ENCODE assay signal across 1 cellular context in the genomic region with DNA sequence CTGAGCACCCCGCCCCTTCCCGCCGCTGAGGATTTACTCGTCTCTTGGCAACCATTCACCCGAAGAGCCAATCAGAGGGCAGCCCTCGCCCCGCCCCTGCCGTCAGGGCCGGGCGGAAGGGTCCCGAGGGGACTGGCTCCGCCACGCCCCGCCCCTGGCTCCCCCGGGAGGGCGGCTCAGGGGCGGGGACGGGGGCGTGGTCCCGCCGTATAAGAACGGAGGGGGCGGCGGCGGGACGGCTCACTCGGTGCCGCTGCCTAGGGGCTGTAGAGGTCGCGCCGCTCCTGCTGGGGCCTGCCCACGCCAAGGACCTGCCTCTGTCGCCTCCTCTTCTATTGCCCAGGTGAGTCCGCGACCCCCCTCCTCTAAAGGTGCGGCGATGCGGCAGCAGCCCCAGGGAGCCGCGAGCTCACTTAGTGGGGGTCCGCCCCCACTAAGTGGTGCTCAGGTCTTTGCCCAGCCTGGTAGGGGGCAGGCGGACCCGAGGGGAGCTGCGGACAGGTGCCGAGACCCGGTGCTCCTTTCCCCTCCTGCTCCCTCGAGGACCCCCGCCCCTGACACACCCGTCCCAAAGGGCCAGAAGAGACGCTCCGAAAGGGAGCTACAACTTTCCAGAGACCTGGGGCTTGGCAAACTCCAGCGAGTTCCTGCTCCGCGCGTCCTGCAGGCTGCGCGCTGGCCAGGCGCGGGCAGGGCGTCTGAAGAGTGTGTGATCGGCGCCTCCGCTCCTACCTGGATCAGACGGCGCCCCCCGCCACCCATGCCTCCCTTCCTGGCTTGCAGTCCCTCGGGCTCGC.
A peak's percentile ranks its signal among the peaks of the same experiment; 100 is the strongest.
TF ChIP-seq lines count a peak whose summit lies in the region.

Gene TENT5C (plus strand): TSS at position 238 of the 797 bp plus-strand sequence. CDS start 16,821 bp downstream, outside the sequence.

TF ChIP-seq in HepG2, 621 proteins besides CTCF, POLR2A, EP300 and RAD21 (continued from another document):
- TF ChIP-seq ZBTB37 (CRISPR knock-in tag; IDR thresholded peaks at IDR 0.05) (no peak), AKAP8 (CRISPR knock-in tag; IDR thresholded peaks at IDR 0.05) (peak; percentile 25; the same call in 1 of the 2 replicates), EED (CRISPR knock-in tag; IDR thresholded peaks at IDR 0.05) (0 out of 2 replicates have a peak, but pooled peaks have one; percentile 52), FOXC1 (CRISPR knock-in tag; IDR thresholded peaks at IDR 0.05; ENCODE audit: borderline replicate concordance) (no peak), SAP130 (CRISPR knock-in tag; IDR thresholded peaks at IDR 0.05; ENCODE audit: low read depth) (peak; percentile 62), RAD51 (IDR thresholded peaks at IDR 0.05; ENCODE audit: borderline replicate concordance) (no peak), ZNF282 (IDR thresholded peaks at IDR 0.05; ENCODE audit: partially characterized antibody) (no peak), GMEB1 (CRISPR knock-in tag; IDR thresholded peaks at IDR 0.05; ENCODE audit: borderline replicate concordance) (0 out of 2 replicates have a peak, but pooled peaks have one; percentile 25), ZNF253 (CRISPR knock-in tag; IDR thresholded peaks at IDR 0.05; ENCODE audit: borderline replicate concordance) (no peak), HDAC2 (CRISPR knock-in tag; IDR thresholded peaks at IDR 0.05) (no peak), ZNF124 (CRISPR knock-in tag; IDR thresholded peaks at IDR 0.05) (no peak), TAF1 (CRISPR knock-in tag; IDR thresholded peaks at IDR 0.05) (peak; percentile 83), PRDM15 (CRISPR knock-in tag; IDR thresholded peaks at IDR 0.05) (no peak), AGO2 (optimal IDR thresholded peaks at IDR 0.05; ENCODE audit: low read depth, low read length) (peak; percentile 41), ZNF800 (CRISPR knock-in tag; IDR thresholded peaks at IDR 0.05) (peak; percentile 90), HNRNPK (IDR thresholded peaks at IDR 0.05; ENCODE audit: low read depth, low read length, poor library complexity, severe bottlenecking) (no peak), SOX5 (CRISPR knock-in tag; IDR thresholded peaks at IDR 0.05; ENCODE audit: borderline replicate concordance) (no peak), MEIS2 (CRISPR knock-in tag; IDR thresholded peaks at IDR 0.05) (no peak), ZSCAN12 (CRISPR knock-in tag; IDR thresholded peaks at IDR 0.05) (no peak), TSC22D2 (CRISPR knock-in tag; IDR thresholded peaks at IDR 0.05; ENCODE audit: borderline replicate concordance) (peak; percentile 30; the same call in 1 of the 2 replicates)
- TF ChIP-seq, protein P1, sequence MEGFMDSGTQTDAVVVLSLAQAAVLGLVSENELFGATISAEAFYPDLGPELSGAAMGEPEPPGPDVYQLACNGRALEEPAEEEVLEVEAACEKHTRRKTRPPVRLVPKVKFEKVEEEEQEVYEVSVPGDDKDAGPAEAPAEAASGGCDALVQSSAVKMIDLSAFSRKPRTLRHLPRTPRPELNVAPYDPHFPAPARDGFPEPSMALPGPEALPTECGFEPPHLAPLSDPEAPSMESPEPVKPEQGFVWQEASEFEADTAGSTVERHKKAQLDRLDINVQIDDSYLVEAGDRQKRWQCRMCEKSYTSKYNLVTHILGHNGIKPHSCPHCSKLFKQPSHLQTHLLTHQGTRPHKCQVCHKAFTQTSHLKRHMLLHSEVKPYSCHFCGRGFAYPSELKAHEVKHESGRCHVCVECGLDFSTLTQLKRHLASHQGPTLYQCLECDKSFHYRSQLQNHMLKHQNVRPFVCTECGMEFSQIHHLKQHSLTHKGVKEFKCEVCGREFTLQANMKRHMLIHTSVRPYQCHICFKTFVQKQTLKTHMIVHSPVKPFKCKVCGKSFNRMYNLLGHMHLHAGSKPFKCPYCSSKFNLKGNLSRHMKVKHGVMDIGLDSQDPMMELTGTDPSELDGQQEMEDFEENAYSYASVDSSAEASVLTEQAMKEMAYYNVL (CRISPR knock-in tag; IDR thresholded peaks at IDR 0.05; ENCODE audit: borderline replicate concordance): no peak
TF ChIP-seq in HepG2: peak in this region for 74.
